14 cellular contexts compared by ENCODE assay signal in genomic region chr1:8651236-8651890, GRCh38.
DNase-seq lines count a peak whose midpoint lies in the region; ATAC-seq, FAIRE-seq and TF ChIP-seq lines count a peak whose summit lies in the region.
"Had no signal": no experiment of that assay in that cellular context is flagged by ENCODE, and none has a peak within 500 bp of the region (broad histone marks: within the 10 kb centered on the region; RNA-seq: fewer than 3 reads in every experiment).

No MANE protein-coding gene starts in this region.

- no peak overlapping the region for H3K4me2 ChIP-seq in endothelial cell of umbilical vein (ENCODE audit: insufficient read depth, low read length)
- peak overlapping the region; percentile 62 for H3K4me2 ChIP-seq in smooth muscle cell

- H3K4me1 Mint-ChIP-seq in activated CD8-positive, alpha-beta memory T cell treated with anti-CD3 and anti-CD28 coated beads, Interleukin-2, amount 10 ng/mL, durations not matched to agents 7 days and 5 days: peaks cover 51% of the 10 kb centered on the region

- H3K9me1 ChIP-seq in endothelial cell of umbilical vein (replicated peaks; ENCODE audit: control insufficient read depth, extremely low read depth, insufficient read depth, low read length): no peaks in the 10 kb centered on the region

- H3K4me3 ChIP-seq in SJCRH30 (no peak overlapping the region), endothelial cell of umbilical vein (replicated peaks in 1 of 3; ENCODE audit: insufficient read depth in 1 of 3, low read depth in 1 of 3, low read length in 3 of 3) (no peak overlapping the region), smooth muscle cell (no peak overlapping the region), Peyer's patch (no peak overlapping the region)
- H3K4me3 ChIP-seq: pancreas, thoracic aorta had no signal

- no peaks in the 10 kb centered on the region for H3K9me3 ChIP-seq in SJCRH30 (replicated peaks)
- H3K9me3 ChIP-seq in endothelial cell of umbilical vein (replicated peaks; ENCODE audit: control insufficient read depth, insufficient read depth, low read length): no peaks in the 10 kb centered on the region
- H3K9me3 ChIP-seq in smooth muscle cell (replicated peaks; ENCODE audit: low read depth): no peaks in the 10 kb centered on the region
- no peaks in the 10 kb centered on the region for H3K9me3 ChIP-seq in Peyer's patch
- H3K9me3 ChIP-seq: pancreas, thoracic aorta had no signal

- TF ChIP-seq CTCF in endothelial cell of umbilical vein (IDR thresholded peaks at IDR 0.05; ENCODE audit: extremely low read depth in 1 of 2, insufficient read depth in 1 of 2, low read depth in 1 of 2, low read length in 2 of 2): no peak
- TF ChIP-seq CTCF in smooth muscle cell (IDR thresholded peaks at IDR 0.05; ENCODE audit: borderline replicate concordance, insufficient read depth, poor library complexity, severe bottlenecking): no peak
- TF ChIP-seq CTCF in Peyer's patch (IDR thresholded peaks at IDR 0.05): no peak

- no peaks in the 10 kb centered on the region for H3K9me3 Mint-ChIP-seq in activated CD8-positive, alpha-beta memory T cell treated with anti-CD3 and anti-CD28 coated beads, Interleukin-2, amount 10 ng/mL, durations not matched to agents 7 days and 5 days (ENCODE audit: low read depth)

- H3K36me3 Mint-ChIP-seq in activated CD8-positive, alpha-beta memory T cell treated with anti-CD3 and anti-CD28 coated beads, Interleukin-2, amount 10 ng/mL, durations not matched to agents 7 days and 5 days: peaks cover 9% of the 10 kb centered on the region

- 21% methylated on average over 3 of the region's 3 CpGs for WGBS in smooth muscle cell (ENCODE audit: low lambda C conversion rate)

- H3K4me3 Mint-ChIP-seq in activated CD8-positive, alpha-beta memory T cell treated with anti-CD3 and anti-CD28 coated beads, Interleukin-2, amount 10 ng/mL, durations not matched to agents 7 days and 5 days: no peak overlapping the region

- no peak for FAIRE-seq in endothelial cell of umbilical vein (lab: Jason Lieb, UNC)
- FAIRE-seq: pancreas had no signal

- H3K27ac Mint-ChIP-seq in activated CD8-positive, alpha-beta memory T cell treated with anti-CD3 and anti-CD28 coated beads, Interleukin-2, amount 10 ng/mL, durations not matched to agents 7 days and 5 days: peak overlapping the region; percentile 69

- ATAC-seq in activated CD8-positive, alpha-beta memory T cell treated with anti-CD3 and anti-CD28 coated beads, Interleukin-2, amount 10 ng/mL, durations not matched to agents 7 days and 5 days: peak; percentile 68
- ATAC-seq: pancreas had no signal

- intact Hi-C loops in endothelial cell of umbilical vein (cut with micrococcal nuclease): no loop called here

- H4K20me1 ChIP-seq in endothelial cell of umbilical vein (replicated peaks; ENCODE audit: control insufficient read depth, extremely low read depth, insufficient read depth, low read length) (no peaks in the 10 kb centered on the region), smooth muscle cell (ENCODE audit: low read depth) (peaks cover 97% of the 10 kb centered on the region)

- H3K27ac ChIP-seq in SJCRH30 (no peak overlapping the region), endothelial cell of umbilical vein (ENCODE audit: insufficient read depth, low read depth, low read length) (peak overlapping the region; percentile 16), smooth muscle cell (ENCODE audit: low read depth) (peak overlapping the region; percentile 13), Peyer's patch (no peak overlapping the region)
- H3K27ac ChIP-seq: thoracic aorta had no signal

- H2AFZ ChIP-seq in endothelial cell of umbilical vein (ENCODE audit: low read depth, low read length) (no peak overlapping the region), smooth muscle cell (ENCODE audit: low read depth) (no peak overlapping the region)

- H3K36me3 ChIP-seq in SJCRH30 (no peaks in the 10 kb centered on the region), endothelial cell of umbilical vein (ENCODE audit: control insufficient read depth in 2 of 2, extremely low read depth in 1 of 2, insufficient read depth in 2 of 2, low read length in 2 of 2) (no peaks in the 10 kb centered on the region), smooth muscle cell (ENCODE audit: low read depth) (no peaks in the 10 kb centered on the region), Peyer's patch (peaks cover 0 to 6% (median 0%) of the 10 kb centered on the region in 3 donors)
- H3K36me3 ChIP-seq: thoracic aorta had no signal

- dilution Hi-C loops in endothelial cell of umbilical vein (cut with MboI; ENCODE audit: extremely low pct_ligation_motif_present, low sequenced_read_pairs): no loop called here

- POLR2A ChIA-PET in endothelial cell of umbilical vein (lab: Charles Lee): interaction anchor here (0.6 kb wide), 1 partner anchor 161 kb away, joined by 3 read pairs; no protein-coding TSS in a partner anchor

- peaks cover 15% of the 10 kb centered on the region for H3K4me1 ChIP-seq in SJCRH30
- peaks cover 35% of the 10 kb centered on the region for H3K4me1 ChIP-seq in endothelial cell of umbilical vein (ENCODE audit: control insufficient read depth, extremely low read depth, insufficient read depth, low read length)
- H3K4me1 ChIP-seq in smooth muscle cell (ENCODE audit: low read depth): peaks cover 17% of the 10 kb centered on the region
- H3K4me1 ChIP-seq in Peyer's patch: peaks cover 0 to 11% (median 0%) of the 10 kb centered on the region in 4 donors

- no peaks in the 10 kb centered on the region for H3K27me3 ChIP-seq in SJCRH30
- H3K27me3 ChIP-seq in endothelial cell of umbilical vein (ENCODE audit: control insufficient read depth in 2 of 2, insufficient read depth in 2 of 2, low read length in 2 of 2): no peaks in the 10 kb centered on the region
- H3K27me3 ChIP-seq in smooth muscle cell (ENCODE audit: low read depth): no peaks in the 10 kb centered on the region
- H3K27me3 ChIP-seq in Peyer's patch: no peaks in the 10 kb centered on the region
- H3K27me3 ChIP-seq: pancreas had no signal

- no peaks in the 10 kb centered on the region for H3K27me3 Mint-ChIP-seq in activated CD8-positive, alpha-beta memory T cell treated with anti-CD3 and anti-CD28 coated beads, Interleukin-2, amount 10 ng/mL, durations not matched to agents 7 days and 5 days

- no TSS peak for BruUV-seq in endothelial cell of umbilical vein (replicated peaks; lab: Mats Ljungman, UMichigan)

- peaks cover 37% of the 10 kb centered on the region for H3K79me2 ChIP-seq in endothelial cell of umbilical vein (ENCODE audit: control insufficient read depth, insufficient read depth, low read length)
- peaks cover 90% of the 10 kb centered on the region for H3K79me2 ChIP-seq in smooth muscle cell (ENCODE audit: low read depth)

- peak; percentile 60 for DNase-seq in activated CD8-positive, alpha-beta memory T cell treated with anti-CD3 and anti-CD28 coated beads, Interleukin-2, amount 10 ng/mL, durations not matched to agents 7 days and 5 days
- no peak for DNase-seq in activated CD8-positive, alpha-beta memory T cell treated with anti-CD3 and anti-CD28 coated beads, Interleukin-2, amount 50 U/mL, for 4 hours
- DNase-seq in SJCRH30: peak; percentile 86 to 92
- peak; percentile 64 for DNase-seq in endothelial cell of umbilical vein (ENCODE audit: low read depth, low spot score)
- no peak for DNase-seq in smooth muscle cell (lab: John Stamatoyannopoulos, UW; ENCODE audit: unreplicated experiment)
- DNase-seq in NCI-H128 (lab: John Stamatoyannopoulos, UW; ENCODE audit: unreplicated experiment): no peak
- DNase-seq in Peyer's patch: no peak
- no peak for DNase-seq in HuH-7.5 (ENCODE audit: low spot score)
- DNase-seq: central memory CD4-positive, alpha-beta T cell; islet precursor cell; NCI-H1048; pancreas; stimulated activated CD4-positive, alpha-beta T cell treated with anti-CD3 and anti-CD28 coated beads, Interleukin-4, amount 100 ng/mL, for 4 hours had no signal

- CTCF ChIA-PET in activated CD8-positive, alpha-beta memory T cell treated with anti-CD3 and anti-CD28 coated beads, Interleukin-2, amount 10 ng/mL, durations not matched to agents 7 days and 5 days (lab: Charles Lee): interaction anchor here (0.9 to 2.2 kb wide), 8 partner anchors 10 to 197 kb away, joined by 3 to 7 read pairs (median 4); no protein-coding TSS in a partner anchor
- CTCF ChIA-PET in endothelial cell of umbilical vein (lab: Charles Lee): interaction anchor here (1.1 to 1.7 kb wide), 6 partner anchors 9 to 53 kb away, joined by 3 to 5 read pairs (median 3); no protein-coding TSS in a partner anchor

- H3K9ac ChIP-seq in endothelial cell of umbilical vein (replicated peaks; ENCODE audit: extremely low read depth, insufficient read depth, low read length) (no peak overlapping the region), smooth muscle cell (ENCODE audit: low read depth) (no peak overlapping the region)

- H3F3A ChIP-seq in smooth muscle cell (ENCODE audit: low read depth): no peaks in the 10 kb centered on the region

- no peak for TF ChIP-seq POLR2A in endothelial cell of umbilical vein (IDR thresholded peaks at IDR 0.05; ENCODE audit: low read depth, low read length)
- TF ChIP-seq POLR2A in Peyer's patch (IDR thresholded peaks at IDR 0.05): no peak

TF ChIP-seq in endothelial cell of umbilical vein, 7 proteins besides CTCF, POLR2A, EP300 and RAD21:
- TF ChIP-seq GATA2 (IDR thresholded peaks at IDR 0.05; ENCODE audit: insufficient read depth, insufficient read length, low read depth, low read length): no peak
- TF ChIP-seq POLR2AphosphoS5 (IDR thresholded peaks at IDR 0.05; ENCODE audit: insufficient read depth, low read depth, low read length): no peak
- no peak for TF ChIP-seq JUN (IDR thresholded peaks at IDR 0.05; ENCODE audit: borderline replicate concordance, insufficient read depth, insufficient read length, low read depth)
- no peak for TF ChIP-seq FOS (IDR thresholded peaks at IDR 0.05; ENCODE audit: borderline replicate concordance, insufficient read depth, low read length)
- TF ChIP-seq EZH2 (IDR thresholded peaks at IDR 0.05; ENCODE audit: borderline replicate concordance, low read depth, low read length, severe bottlenecking): no peak
- TF ChIP-seq MAX (IDR thresholded peaks at IDR 0.05; ENCODE audit: insufficient read depth, insufficient read length): no peak
- TF ChIP-seq MYC (IDR thresholded peaks at IDR 0.05; ENCODE audit: low read depth, low read length): no peak

Comparison
In these comparisons a context has a peak if more than half of its experiments do, and no peak if none do; other contexts are left out.
1. DNase-seq: peak in activated CD8-positive, alpha-beta memory T cell treated with anti-CD3 and anti-CD28 coated beads, Interleukin-2, amount 10 ng/mL, durations not matched to agents 7 days and 5 days (single experiment), SJCRH30 (2 of 2) and endothelial cell of umbilical vein (single experiment); none in activated CD8-positive, alpha-beta memory T cell treated with anti-CD3 and anti-CD28 coated beads, Interleukin-2, amount 50 U/mL, for 4 hours (single experiment), smooth muscle cell (single experiment), NCI-H128 (single experiment), Peyer's patch (0 of 3) and HuH-7.5 (single experiment).
2. H3K27ac ChIP-seq: peak in endothelial cell of umbilical vein (single experiment) and smooth muscle cell (single experiment); none in SJCRH30 (single experiment) and Peyer's patch (0 of 4).